ENCODE assay signal across 8 cellular contexts in genomic region chr4:88737304-88738015, GRCh38. TPM values are rescaled to one million over a fixed set of nuclear protein-coding genes. Genes with fewer than 3 reads are reported as not detected.
A peak's percentile ranks its signal among the peaks of the same experiment; 100 is the strongest.
DNase-seq lines count a peak whose midpoint lies in the region; ATAC-seq and TF ChIP-seq lines count a peak whose summit lies in the region.

No MANE protein-coding gene starts in this region.

- H4K5ac ChIP-seq in mesendoderm (ENCODE audit: low read length) = no peak overlapping the region

- peaks cover 16% of the 10 kb centered on the region for H3K4me1 Mint-ChIP-seq in activated T-cell treated with anti-CD3 and anti-CD28 coated beads, Interleukin-2, amount 50 U/mL, for 4 hours (ENCODE audit: low read depth)

- H2AK5ac ChIP-seq in mesendoderm (ENCODE audit: low read length) = no peak overlapping the region

- no peak overlapping the region for H2BK5ac ChIP-seq in mesendoderm (ENCODE audit: low read length)

- H3K4me3 ChIP-seq in heart left ventricle = no peak overlapping the region
- H3K4me3 ChIP-seq in mesendoderm (ENCODE audit: low read length) = no peak overlapping the region

- peaks cover 0 to 63% (median 36%) of the 10 kb centered on the region in 9 donors for H3K36me3 ChIP-seq in heart left ventricle
- H3K36me3 ChIP-seq in mesendoderm (ENCODE audit: control insufficient read depth, insufficient read depth, low read length) = no peaks in the 10 kb centered on the region

- no peak overlapping the region for H3K4ac ChIP-seq in mesendoderm (ENCODE audit: low read depth, low read length)

- H3K27me3 ChIP-seq in heart left ventricle = no peaks in the 10 kb centered on the region
- no peaks in the 10 kb centered on the region for H3K27me3 ChIP-seq in mesendoderm (ENCODE audit: insufficient read depth, low read length, poor library complexity)

- H3K9me3 Mint-ChIP-seq in activated T-cell treated with anti-CD3 and anti-CD28 coated beads, Interleukin-2, amount 50 U/mL, for 4 hours = no peaks in the 10 kb centered on the region

- H3K27ac ChIP-seq in heart left ventricle = peak overlapping the region in 2 of 12 donors; percentile 1 to 16
- no peak overlapping the region for H3K27ac ChIP-seq in mesendoderm (ENCODE audit: low read depth, low read length)

- no peaks in the 10 kb centered on the region for H3K9me3 ChIP-seq in heart left ventricle

- H3K23ac ChIP-seq in mesendoderm (ENCODE audit: low read length) = no peak overlapping the region

- no peak overlapping the region for H2BK120ac ChIP-seq in mesendoderm (ENCODE audit: low read depth, low read length)

- TF ChIP-seq POLR2A in heart left ventricle (IDR thresholded peaks at IDR 0.05) = no peak

- H3K36me3 Mint-ChIP-seq in activated T-cell treated with anti-CD3 and anti-CD28 coated beads, Interleukin-2, amount 50 U/mL, for 4 hours (ENCODE audit: insufficient read depth) = no peaks in the 10 kb centered on the region

- H3K79me2 ChIP-seq in mesendoderm (ENCODE audit: control insufficient read depth, insufficient read depth, low read length) = no peaks in the 10 kb centered on the region

- ATAC-seq in heart left ventricle (peak; percentile 9 to 40 (median 12)), Right ventricle myocardium superior (ENCODE audit: poor library complexity) (no peak), HG03139 (IDR thresholded peaks at IDR 0.05; ENCODE audit: unreplicated experiment) (peak; percentile 98), GM18861 (IDR thresholded peaks at IDR 0.05; ENCODE audit: unreplicated experiment) (no peak)
- ATAC-seq in activated T-cell treated with anti-CD3 and anti-CD28 coated beads, Interleukin-2, amount 50 U/mL, for 4 hours = peak; percentile 51 to 72

- intact Hi-C loops in heart left ventricle (cut with DNase I) (no loop called here), Right ventricle myocardium superior (cut with DNase I) (no loop called here)

- no peak overlapping the region for H2BK15ac ChIP-seq in mesendoderm (replicated peaks; ENCODE audit: low read depth)

- 65 to 73% (median 67%) methylated on average over 14 of the region's 14 CpGs for whole genome bisulfite sequencing in heart left ventricle, 4 donors
- no CpG with 5 or more reads among the region's 14 CpGs for WGBS in mesendoderm (ENCODE audit: extremely low coverage, insufficient coverage, low lambda C conversion rate)

- peak overlapping the region; percentile 59 for H3K4me3 Mint-ChIP-seq in activated T-cell treated with anti-CD3 and anti-CD28 coated beads, Interleukin-2, amount 50 U/mL, for 4 hours

- H3K9ac ChIP-seq in mesendoderm (ENCODE audit: low read length) = no peak overlapping the region

- H3K27me3 Mint-ChIP-seq in activated T-cell treated with anti-CD3 and anti-CD28 coated beads, Interleukin-2, amount 50 U/mL, for 4 hours (ENCODE audit: low read depth) = no peaks in the 10 kb centered on the region

- H3K18ac ChIP-seq in mesendoderm (ENCODE audit: low read length) = no peak overlapping the region

- TF ChIP-seq CTCF in heart left ventricle (IDR thresholded peaks at IDR 0.05) = no peak

- no peak overlapping the region for H3K4me2 ChIP-seq in mesendoderm (ENCODE audit: low read length)

- H3K56ac ChIP-seq in mesendoderm (ENCODE audit: low read length) = no peak overlapping the region

- peaks cover 0 to 38% (median 10%) of the 10 kb centered on the region in 12 donors for H3K4me1 ChIP-seq in heart left ventricle
- no peaks in the 10 kb centered on the region for H3K4me1 ChIP-seq in mesendoderm (ENCODE audit: control insufficient read depth, low read depth, low read length)

- DNase-seq in heart left ventricle = no peak
- DNase-seq in Right ventricle myocardium superior = no peak
- peak; percentile 7 for DNase-seq in activated T-cell treated with anti-CD3 and anti-CD28 coated beads, Interleukin-2, amount 50 U/mL, for 4 hours
- peak; percentile 19 for DNase-seq in mesendoderm
- DNase-seq in activated CD8-positive, alpha-beta memory T cell treated with anti-CD3 and anti-CD28 coated beads, Interleukin-2, amount 50 U/mL, for 4 hours = no peak
- no peak for DNase-seq in SHP77 treated with DMSO at 0.1 percent for 48 hours (lab: John Stamatoyannopoulos, UW)

- H3K79me1 ChIP-seq in mesendoderm (ENCODE audit: low read length) = no peaks in the 10 kb centered on the region

- no peak overlapping the region for H4K8ac ChIP-seq in mesendoderm (ENCODE audit: low read depth, low read length)

RNA-seq across cellular contexts. Expression of gene NAP1L5, which starts 39.8 kb away (rescaled TPM):
- total RNA-seq in heart left ventricle (1 to 10 TPM; 2.7 to 7.9 (median 4.5) TPM), Right ventricle myocardium superior (1.9 TPM)
- polyA plus RNA-seq in heart left ventricle = 1 to 10 TPM; 3.9 to 5.3 TPM
- total RNA-seq in activated T-cell treated with anti-CD3 and anti-CD28 coated beads, Interleukin-2, amount 50 U/mL, for 4 hours = 1 to 10 TPM; 3.6 to 5.6 (median 4.2) TPM
- polyA plus RNA-seq in mesendoderm (2013, experiment 1 of 2) = 4.0 TPM
- 4.2 TPM for polyA plus RNA-seq in mesendoderm (2013, experiment 2 of 2)

Comparison
In these comparisons a context has a peak if more than half of its experiments do, and no peak if none do; other contexts are left out.
1. ATAC-seq: peak in heart left ventricle (4 of 4), HG03139 (single experiment) and activated T-cell treated with anti-CD3 and anti-CD28 coated beads, Interleukin-2, amount 50 U/mL, for 4 hours (2 of 2); none in Right ventricle myocardium superior (single experiment) and GM18861 (single experiment).
2. DNase-seq: peak in activated T-cell treated with anti-CD3 and anti-CD28 coated beads, Interleukin-2, amount 50 U/mL, for 4 hours (single experiment) and mesendoderm (single experiment); none in heart left ventricle (0 of 5), Right ventricle myocardium superior (single experiment), activated CD8-positive, alpha-beta memory T cell treated with anti-CD3 and anti-CD28 coated beads, Interleukin-2, amount 50 U/mL, for 4 hours (single experiment) and SHP77 treated with DMSO at 0.1 percent for 48 hours (single experiment).